25 cellular contexts compared by ENCODE assay signal in the genomic region with DNA sequence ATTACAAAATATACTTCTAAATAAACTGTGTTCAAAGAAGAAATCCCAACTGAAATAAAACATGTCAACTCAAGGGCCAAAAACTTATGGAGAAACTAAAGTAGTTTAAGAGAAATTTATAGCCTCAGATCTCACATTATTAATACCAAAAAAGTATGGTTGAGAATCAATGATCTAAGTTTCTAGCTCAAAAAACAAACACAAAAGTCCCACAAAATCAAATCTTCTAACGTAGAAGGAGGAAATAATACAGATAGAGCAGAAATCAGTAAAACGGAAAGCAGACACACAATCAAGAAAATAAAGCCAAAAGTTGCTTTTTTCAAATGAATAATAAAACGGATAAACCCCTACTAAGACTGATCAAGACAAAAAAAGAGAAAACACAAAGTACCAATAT.
"Had no signal": no experiment of that assay in that cellular context is flagged by ENCODE, and none has a peak within 500 bp of the region (broad histone marks: within the 10 kb centered on the region; RNA-seq: fewer than 3 reads in every experiment).

No MANE protein-coding gene starts in this region.

- FAIRE-seq: colon, endometrium, islet of Langerhans, keratinocyte had no signal

- H3K9me3 ChIP-seq: esophagus squamous epithelium, gastrocnemius medialis, left lung, lower lobe of right lung had no signal

- H3K36me3 ChIP-seq: esophagus squamous epithelium, gastrocnemius medialis, heart right ventricle, left lung, lower lobe of right lung had no signal

- ATAC-seq: effector memory CD8-positive, alpha-beta T cell; esophagus mucosa; gastrocnemius medialis; heart right ventricle; left cardiac atrium; left lung; left ventricle myocardium superior; lower lobe of right lung had no signal

- DNase-seq: cortex of kidney; effector CD8-positive, alpha-beta T cell; effector memory CD8-positive, alpha-beta T cell; endodermal cell; erythroblast; esophagus squamous epithelium; foreskin fibroblast; foreskin melanocyte; gastrocnemius medialis; glutamatergic neuron; head of caudate nucleus; heart right ventricle; hippocampal formation; left cardiac atrium; left lung; left ventricle myocardium superior; lower lobe of right lung; mesendoderm; midbrain had no signal

- H3K27ac ChIP-seq: epithelial cell of prostate, esophagus squamous epithelium, gastrocnemius medialis, heart right ventricle, left lung, lower lobe of right lung had no signal

- H3K4me3 ChIP-seq: esophagus squamous epithelium, gastrocnemius medialis, heart right ventricle, left lung, lower lobe of right lung had no signal
